7 cellular contexts compared by ENCODE assay signal in the genomic region with DNA sequence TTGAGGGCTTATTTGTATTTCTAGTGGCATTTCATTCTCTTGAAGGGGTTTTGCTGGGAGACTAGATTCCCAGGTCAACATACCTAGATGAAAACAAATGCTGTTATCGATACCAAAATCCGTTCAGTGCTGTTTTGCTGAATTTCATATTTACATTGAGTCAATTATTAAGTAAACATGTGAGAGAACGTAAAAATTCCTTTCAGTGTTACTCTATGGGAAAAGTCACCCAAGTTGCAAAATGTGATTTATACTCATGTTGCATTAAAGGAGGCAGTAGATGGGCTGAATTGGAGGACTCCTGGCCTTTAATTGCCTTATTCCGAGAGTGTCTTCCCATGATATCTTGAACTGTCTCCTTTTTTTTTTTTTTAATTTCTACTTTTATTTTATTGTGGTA.
"Had no signal": no experiment of that assay in that cellular context is flagged by ENCODE, and none has a peak within 500 bp of the region (broad histone marks: within the 10 kb centered on the region; RNA-seq: fewer than 3 reads in every experiment).

No MANE protein-coding gene starts in this region.

- H3K4me2 ChIP-seq: GM23338 had no signal

- FAIRE-seq: H1, H54, HepG2 had no signal

- H3K27ac ChIP-seq: HL-60 had no signal

- H2AFZ ChIP-seq: GM23338 had no signal

- H3K4me3 ChIP-seq: GM23338 had no signal

- DNase-seq: H9, HCEC 1CT had no signal

- ATAC-seq: GM23338, HepG2 had no signal
